In genomic region chr10:3173173-3173878, GRCh38 we compare ENCODE assay signal across 8 cellular contexts. TPM values are rescaled to one million over a fixed set of nuclear protein-coding genes. Genes with fewer than 3 reads are reported as not detected.
A peak's percentile ranks its signal among the peaks of the same experiment; 100 is the strongest.
DNase-seq lines count a peak whose midpoint lies in the region; ATAC-seq, FAIRE-seq and TF ChIP-seq lines count a peak whose summit lies in the region.

No MANE protein-coding gene starts in this region.

- peaks cover 6 to 15% of the 10 kb centered on the region in 2 experiments; a peak in 3 of 5 replicates for H3K27me3 ChIP-seq in K562 (ENCODE audit: control insufficient read depth in 2 of 2, insufficient read depth in 2 of 2, low read length in 2 of 2)
- H3K27me3 ChIP-seq in thoracic aorta (replicated peaks; ENCODE audit: insufficient read depth) = no peaks in the 10 kb centered on the region

- BruUV-seq in K562 (replicated peaks; lab: Mats Ljungman, UMichigan) = no TSS peak

- peaks cover 35% of the 10 kb centered on the region for H3K4me1 Mint-ChIP-seq in activated T-cell treated with anti-CD3 and anti-CD28 coated beads, Interleukin-2, amount 50 U/mL, for 24 hours (ENCODE audit: low read depth)

- TF ChIP-seq RAD21 in K562 (CRISPR knock-in tag; conservative IDR thresholded peaks at IDR 0.05 in 1 of 2, IDR thresholded peaks at IDR 0.05 in 1 of 2) = no peak

- H3K4me2 ChIP-seq in K562 (ENCODE audit: insufficient read depth, low read length) = peak overlapping the region; percentile 79

- no peak for TF ChIP-seq CTCF in K562 (IDR thresholded peaks at IDR 0.05 in 2 of 3, conservative IDR thresholded peaks at IDR 0.05 in 1 of 3; ENCODE audit: insufficient read depth in 2 of 3, low read depth in 1 of 3, low read length in 3 of 3)
- no peak for TF ChIP-seq CTCF in thoracic aorta (IDR thresholded peaks at IDR 0.05)

- no peaks in the 10 kb centered on the region for H3K9me1 ChIP-seq in K562 (ENCODE audit: control insufficient read depth, insufficient read depth, low read length)

- TF ChIP-seq EP300 in K562 (IDR thresholded peaks at IDR 0.05; ENCODE audit: low read length) = no peak

- peaks cover 2% of the 10 kb centered on the region for H3K9me3 Mint-ChIP-seq in activated T-cell treated with anti-CD3 and anti-CD28 coated beads, Interleukin-2, amount 50 U/mL, for 24 hours

- FAIRE-seq in K562 (lab: Jason Lieb, UNC) = no peak

- WGBS in K562 (ENCODE audit: insufficient coverage, low coverage, missing lambda C conversion rate) = 18% methylated on average over 10 of the region's 26 CpGs

- H3K36me3 ChIP-seq in K562 (ENCODE audit: control insufficient read depth, insufficient read depth, low read length) = peaks cover 22% of the 10 kb centered on the region
- peaks cover 17% of the 10 kb centered on the region for H3K36me3 ChIP-seq in thoracic aorta

- H3K27ac ChIP-seq in K562 (ENCODE audit: extremely low read depth, low read depth, low read length) = no peak overlapping the region; the same call in 2 of the 3 replicates
- H3K27ac ChIP-seq in thoracic aorta = no peak overlapping the region

- in situ Hi-C loops in K562 (cut with MboI) = no loop called here

- no peaks in the 10 kb centered on the region for H4K20me1 ChIP-seq in K562 (replicated peaks; ENCODE audit: control insufficient read depth, insufficient read depth, low read length)

- H2AFZ ChIP-seq in K562 (ENCODE audit: low read depth, low read length) = peak overlapping the region; percentile 88

- ATAC-seq in K562 (peak; percentile 86), left lobe of liver (peak; percentile 37), thoracic aorta (ENCODE audit: insufficient number of reproducible peaks, low FRiP score, low read depth) (no peak)

- peak overlapping the region; percentile 93 for H3K27ac Mint-ChIP-seq in activated T-cell treated with anti-CD3 and anti-CD28 coated beads, Interleukin-2, amount 50 U/mL, for 24 hours

- H3K27me3 Mint-ChIP-seq in activated T-cell treated with anti-CD3 and anti-CD28 coated beads, Interleukin-2, amount 50 U/mL, for 24 hours = no peaks in the 10 kb centered on the region

- no peak for TF ChIP-seq POLR2A in K562 (conservative IDR thresholded peaks at IDR 0.05)

- POLR2A ChIA-PET in HEK293T (lab: Yijun Ruan, JAX) = interaction anchor here (0.6 to 1.3 kb wide), 7 partner anchors 8 to 89 kb away, joined by 3 to 6 read pairs (median 3); no protein-coding TSS in a partner anchor
- POLR2A ChIA-PET in K562 (lab: Yijun Ruan, JAX) = interaction anchor here (0.9 to 2.4 kb wide), 10 partner anchors 9 to 612 kb away, joined by 3 to 10 read pairs (median 6); partner anchors contain the start of gene KLF6

- H3K9ac ChIP-seq in K562 (ENCODE audit: insufficient read depth in 1 of 2, low read depth in 2 of 2, low read length in 2 of 2) = peak overlapping the region in 1 of 2 experiments; percentile 69; a peak in 2 of 4 replicates

- H3K79me2 ChIP-seq in K562 (ENCODE audit: control insufficient read depth, insufficient read depth, low read length) = peaks cover 25% of the 10 kb centered on the region

- no peak for DNase-seq in activated T-cell treated with anti-CD3 and anti-CD28 coated beads, Interleukin-2, amount 50 U/mL, for 24 hours
- DNase-seq in activated T-cell treated with anti-CD3 and anti-CD28 coated beads, Interleukin-2, amount 50 U/mL, for 48 hours = no peak
- DNase-seq in HEK293T (ENCODE audit: extremely low spot score) (peak; percentile 73), NCI-H1436 (lab: John Stamatoyannopoulos, UW) (peak; percentile 100), K562 (ENCODE audit: extremely low read depth in 1 of 4, low spot score in 3 of 4) (peak; percentile 91 to 96 (median 95)), left lobe of liver (ENCODE audit: low spot score) (peak; percentile 81), thoracic aorta (ENCODE audit: low spot score) (no peak), foreskin melanocyte (no peak)

- H3K4me1 ChIP-seq in K562 (replicated peaks in 1 of 2; ENCODE audit: control insufficient read depth in 2 of 2, insufficient read depth in 2 of 2, low read length in 2 of 2) (peaks cover 6 to 19% of the 10 kb centered on the region in 2 experiments; a peak in 4 of 5 replicates), thoracic aorta (ENCODE audit: control insufficient read depth in 1 of 2, low read depth in 2 of 2) (peaks cover 11 to 20% of the 10 kb centered on the region in 2 donors)

- H3K4me3 ChIP-seq in K562 (peak overlapping the region; percentile 57), thoracic aorta (peak overlapping the region; percentile 81)

- peaks cover 34% of the 10 kb centered on the region for H3K36me3 Mint-ChIP-seq in activated T-cell treated with anti-CD3 and anti-CD28 coated beads, Interleukin-2, amount 50 U/mL, for 24 hours (ENCODE audit: low read depth)

- intact Hi-C loops in K562 (cut with micrococcal nuclease) = loop anchor here (5.0 kb wide), 1 partner anchor 106 kb away; the partner anchor contains the start of gene PFKP

- H3K4me3 Mint-ChIP-seq in activated T-cell treated with anti-CD3 and anti-CD28 coated beads, Interleukin-2, amount 50 U/mL, for 24 hours = peak overlapping the region; percentile 77

- H3K9me3 ChIP-seq in K562 (replicated peaks; ENCODE audit: control insufficient read depth, insufficient read depth, low read depth, low read length) = no peaks in the 10 kb centered on the region
- no peaks in the 10 kb centered on the region for H3K9me3 ChIP-seq in thoracic aorta

- CTCF ChIA-PET in HEK293T (lab: Yijun Ruan, JAX) (no interaction called here), K562 (lab: Yijun Ruan, JAX; ENCODE audit: low intra/inter-chr PET ratio) (no interaction called here)

TF ChIP-seq in HEK293T, 16 proteins besides CTCF, POLR2A, EP300 and RAD21:
- TF ChIP-seq SP1 (IDR thresholded peaks at IDR 0.05) = peak; percentile 78
- TF ChIP-seq BHLHE40 (IDR thresholded peaks at IDR 0.05; ENCODE audit: borderline replicate concordance) = no peak

TF ChIP-seq in K562, 482 proteins besides CTCF, POLR2A, EP300 and RAD21 (continues in another document):
- 0 out of 2 replicates have a peak, but pooled peaks have one; percentile 9 for TF ChIP-seq HBP1 (CRISPR knock-in tag; IDR thresholded peaks at IDR 0.05)
- no peak for TF ChIP-seq ZNF583 (CRISPR knock-in tag; IDR thresholded peaks at IDR 0.05)
- 0 out of 2 replicates have a peak, but pooled peaks have one; percentile 52 for TF ChIP-seq LARP7 (IDR thresholded peaks at IDR 0.05)
- TF ChIP-seq YY1 (IDR thresholded peaks at IDR 0.05; ENCODE audit: borderline replicate concordance in 1 of 3, control insufficient read depth in 1 of 3, extremely low read depth in 1 of 3, insufficient read depth in 3 of 3, insufficient read length in 1 of 3, insufficient replicate concordance in 2 of 3, low read depth in 1 of 3, low read length in 2 of 3) = peak in 1 of 3 experiments; percentile 14
- peak; percentile 16 for TF ChIP-seq PCBP1 (IDR thresholded peaks at IDR 0.05; ENCODE audit: low read depth, low read length, poor library complexity, severe bottlenecking)
- peak; percentile 13; the same call in 1 of the 2 replicates for TF ChIP-seq ELF4 (CRISPR knock-in tag; IDR thresholded peaks at IDR 0.05)
- 0 out of 2 replicates have a peak, but pooled peaks have one; percentile 35 for TF ChIP-seq HDAC6 (IDR thresholded peaks at IDR 0.05; ENCODE audit: low read depth, low read length)
- TF ChIP-seq CCNT2 (IDR thresholded peaks at IDR 0.05; ENCODE audit: borderline replicate concordance, extremely low read depth, insufficient read length, low read depth, low read length) = peak; percentile 11
- no peak for TF ChIP-seq ZNF197 (CRISPR knock-in tag; IDR thresholded peaks at IDR 0.05; ENCODE audit: low read depth)
- peak; percentile 94 for TF ChIP-seq HDGF (IDR thresholded peaks at IDR 0.05)

RNA-seq across cellular contexts. Expression of gene PITRM1, which starts 0.7 kb away (rescaled TPM):
- total RNA-seq in K562 (2011; cell fraction: chromatin; rRNA removed; ENCODE audit: low replicate concordance) = 163 and 183 TPM in 2 replicates
- 87.5 and 88.7 TPM in 2 replicates for total RNA-seq in K562 (2011; cell fraction: nucleolus; rRNA removed)
- total RNA-seq in K562 (2011; cell fraction: nucleoplasm; rRNA removed) = 91.3 and 119 TPM in 2 replicates
- total RNA-seq in K562 (2014; rRNA removed) = 44.0 and 48.8 TPM in 2 replicates
- total RNA-seq in K562 (2014; rRNA removed; fragmentation: Illumina TruSeq; extraction: Trizol) = 37.2 and 39.7 TPM in 2 replicates
- total RNA-seq in K562 (2015; rRNA removed; fragmentation: Illumina TruSeq; extraction: Trizol) = 43.6 and 47.2 TPM in 2 replicates
- 63.4 and 70.4 TPM in 2 replicates for total RNA-seq in K562 (2021)
- 36.9 and 47.9 TPM in 2 replicates for polyA plus RNA-seq in K562 (2011; rRNA removed)
- polyA plus RNA-seq in K562 (2011; cell fraction: cytosol; rRNA removed) = 40.0 and 41.1 TPM in 2 replicates
- 186 and 189 TPM in 2 replicates for polyA plus RNA-seq in K562 (2011; cell fraction: nucleus; rRNA removed)
- polyA plus RNA-seq in K562 (2012) = 49.8 and 55.3 TPM in 2 replicates
- 60.4 and 69.6 TPM in 2 replicates for polyA plus RNA-seq in K562 (2014; fragmentation: Illumina TruSeq; extraction: Trizol)
- 10 to 100 TPM; 21.1 to 29.2 TPM for polyA plus RNA-seq in K562 (2014; fragmentation: Nextera tagmentation; extraction: Ambion mirVana)
- 34.2 and 35.0 TPM in 2 replicates for polyA plus RNA-seq in K562 (2014; rRNA removed)
- 41.6 and 42.9 TPM in 2 replicates for polyA minus RNA-seq in K562 (2011; rRNA and poly(A)+ RNA removed)
- 38.5 and 39.2 TPM in 2 replicates for polyA minus RNA-seq in K562 (2011; cell fraction: cytosol; rRNA and poly(A)+ RNA removed)
- polyA minus RNA-seq in K562 (2011; cell fraction: nucleus; rRNA and poly(A)+ RNA removed) = 48.2 and 73.2 TPM in 2 replicates
- 37.9 TPM for total RNA-seq in left lobe of liver
- total RNA-seq in thoracic aorta = 100 to 1,000 TPM; 104 to 125 TPM

Comparison
In these comparisons a context has a peak if more than half of its experiments do, and no peak if none do; other contexts are left out.
1. DNase-seq: peak in HEK293T (single experiment), NCI-H1436 (single experiment), K562 (4 of 4) and left lobe of liver (single experiment); none in activated T-cell treated with anti-CD3 and anti-CD28 coated beads, Interleukin-2, amount 50 U/mL, for 24 hours (single experiment), activated T-cell treated with anti-CD3 and anti-CD28 coated beads, Interleukin-2, amount 50 U/mL, for 48 hours (0 of 2), thoracic aorta (single experiment) and foreskin melanocyte (single experiment).